8 cellular contexts compared by ENCODE assay signal in genomic region chr2:27050996-27051901, GRCh38. TPM values are rescaled to one million over a fixed set of nuclear protein-coding genes. Genes with fewer than 3 reads are reported as not detected.
DNase-seq lines count a peak whose midpoint lies in the region; ATAC-seq and TF ChIP-seq lines count a peak whose summit lies in the region.

Gene AGBL5, plus strand, starts transcription at chr2:27051668. Its CDS starts 1,291 bp downstream, at chr2:27052959.

- ATAC-seq in GM21360 (IDR thresholded peaks at IDR 0.05; ENCODE audit: unreplicated experiment) (peak; percentile 58), lung (ENCODE audit: insufficient read depth, low FRiP score) (peak; percentile 80)

- DNase-seq in COLO829 (ENCODE audit: low spot score) (peak; percentile 93), HT-29 (ENCODE audit: low spot score) (peak; percentile 97), lung (ENCODE audit: low spot score) (peak; percentile 96)
- DNase-seq in NK-92 treated with Interleukin-12 subunit alpha and Interleukin-12 subunit beta, amount 100 ng/mL, for 24 hours (lab: John Stamatoyannopoulos, UW) = peak; percentile 83
- peak; percentile 90 to 96 for DNase-seq in activated CD8-positive, alpha-beta memory T cell treated with anti-CD3 and anti-CD28 coated beads for 1 hour (ENCODE audit: extremely low read depth in 1 of 2, low read depth in 1 of 2)
- DNase-seq in effector CD4-positive, alpha-beta T cell = peak; percentile 97
- peak; percentile 89 to 94 (median 92) for DNase-seq in stimulated activated CD4-positive, alpha-beta T cell treated with anti-CD3 and anti-CD28 coated beads, TNF-alpha, amount 100 ng/mL, for 24 hours (ENCODE audit: low read depth in 3 of 3)

- H3K9me3 ChIP-seq in lung (ENCODE audit: control insufficient read depth in 2 of 2, insufficient read depth in 1 of 2, low read length in 1 of 2) = no peaks in the 10 kb centered on the region

- H3K27me3 ChIP-seq in lung (ENCODE audit: control insufficient read depth, insufficient read depth) = no peaks in the 10 kb centered on the region

- H3K4me3 ChIP-seq in lung = peak within 1 kb of the TSS; percentile 58

- H3K27ac ChIP-seq in lung (ENCODE audit: low read depth in 1 of 2, low read length in 1 of 2) = peak within 1 kb of the TSS; percentile 84 to 91

- peaks cover 3 to 18% of the 10 kb centered on the region in 2 donors for H3K36me3 ChIP-seq in lung (ENCODE audit: control insufficient read depth in 2 of 2, insufficient read depth in 2 of 2, low read length in 2 of 2)

- TF ChIP-seq CTCF in lung (IDR thresholded peaks at IDR 0.05; ENCODE audit: control extremely low read depth, extremely low read depth) = no peak

- 0% methylated on average over 57 to 67 of the region's 67 CpGs for WGBS in lung, 2 donors

- peaks cover 0 to 3% of the 10 kb centered on the region in 2 donors for H3K4me1 ChIP-seq in lung (ENCODE audit: control insufficient read depth in 2 of 2, insufficient read depth in 2 of 2, low read length in 2 of 2)

RNA-seq across cellular contexts. Expression of gene AGBL5, which starts in this region (rescaled TPM):
- total RNA-seq in HT-29 (2014; rRNA removed; shearing (Covaris generic)) = 28.1 and 34.5 TPM in 2 replicates
- total RNA-seq in lung = 10 to 100 TPM; 17.3 to 22.3 TPM
- polyA plus RNA-seq in lung = 10 to 100 TPM in 1 of 2 donors, 1 to 10 TPM in 1; 8.6 to 11.6 TPM

Comparison
In these comparisons a context has a peak if more than half of its experiments do, and no peak if none do; other contexts are left out.
1. Peak in every context shown above with its lines: DNase-seq, ATAC-seq, H3K4me3 ChIP-seq and H3K27ac ChIP-seq.